1 cellular context compared by ENCODE assay signal in genomic region chr6:31114540-31114876, GRCh38.
A peak's percentile ranks its signal among the peaks of the same experiment; 100 is the strongest.
TF ChIP-seq lines count a peak whose summit lies in the region.

Gene PSORS1C1, plus strand, starts transcription at chr6:31114800. Its CDS starts 14,833 bp downstream, at chr6:31129633.

TF ChIP-seq in IMR-90, 13 proteins besides CTCF, POLR2A, EP300 and RAD21:
- TF ChIP-seq MAZ (IDR thresholded peaks at IDR 0.05; ENCODE audit: borderline replicate concordance, low read depth, low read length) = peak; percentile 91; the same call in 1 of the 2 replicates
- peak; percentile 76 for TF ChIP-seq FOS (IDR thresholded peaks at IDR 0.05; ENCODE audit: low read depth, low read length)
- TF ChIP-seq CHD1 (IDR thresholded peaks at IDR 0.05; ENCODE audit: low read depth, low read length) = no peak
TF ChIP-seq in IMR-90: peak in this region for 2.
